Comparison of ENCODE assay signal across 23 cellular contexts in genomic region chr7:155132431-155132830, GRCh38.
"Had no signal": no experiment of that assay in that cellular context is flagged by ENCODE, and none has a peak within 500 bp of the region (broad histone marks: within the 10 kb centered on the region; RNA-seq: fewer than 3 reads in every experiment).

No MANE protein-coding gene starts in this region.

- H3K4me3 ChIP-seq: colonic mucosa, coronary artery, dorsolateral prefrontal cortex, esophagus muscularis mucosa, esophagus squamous epithelium, gastrocnemius medialis, gastroesophageal sphincter, heart left ventricle, heart right ventricle had no signal

- H3K36me3 ChIP-seq: colonic mucosa, esophagus muscularis mucosa, esophagus squamous epithelium, gastrocnemius medialis, gastroesophageal sphincter, heart left ventricle, heart right ventricle had no signal

- H3K27ac ChIP-seq: colonic mucosa, coronary artery, dorsolateral prefrontal cortex, epithelial cell of prostate, esophagus muscularis mucosa, esophagus squamous epithelium, foreskin keratinocyte, gastrocnemius medialis, gastroesophageal sphincter, heart left ventricle, heart right ventricle had no signal

- H3K27ac Mint-ChIP-seq: dendritic cell treated with granulocyte-macrophage colony-stimulating factor and Interleukin-4, amounts not matched to agents 40 ng/mL and 50 ng/mL, for 4 days; effector memory CD8-positive, alpha-beta T cell had no signal

- H3K9me3 Mint-ChIP-seq: effector memory CD8-positive, alpha-beta T cell had no signal

- H3K9me3 ChIP-seq: colonic mucosa, esophagus muscularis mucosa, gastrocnemius medialis had no signal

- H3K4me1 ChIP-seq: colonic mucosa, esophagus muscularis mucosa, esophagus squamous epithelium, foreskin keratinocyte, gastrocnemius medialis, gastroesophageal sphincter, heart left ventricle, heart right ventricle had no signal

- H3K27me3 ChIP-seq: colonic mucosa, esophagus squamous epithelium, foreskin keratinocyte, gastrocnemius medialis, heart left ventricle had no signal

- ATAC-seq: effector memory CD8-positive, alpha-beta T cell; esophagus mucosa; foreskin keratinocyte; gastrocnemius medialis; gastroesophageal sphincter; heart left ventricle; heart right ventricle had no signal

- H3K27me3 Mint-ChIP-seq: dendritic cell treated with granulocyte-macrophage colony-stimulating factor and Interleukin-4, amounts not matched to agents 40 ng/mL and 50 ng/mL, for 4 days had no signal

- DNase-seq: colonic mucosa; cortex of kidney; dermis blood vessel endothelial cell; dorsolateral prefrontal cortex; effector CD4-positive, alpha-beta T cell; effector CD8-positive, alpha-beta T cell; effector memory CD4-positive, alpha-beta T cell; effector memory CD8-positive, alpha-beta T cell; erythroblast; esophagus squamous epithelium; foreskin fibroblast; foreskin keratinocyte; foreskin melanocyte; gastrocnemius medialis; glutamatergic neuron; heart left ventricle; heart right ventricle had no signal

- H3K4me3 Mint-ChIP-seq: dendritic cell treated with granulocyte-macrophage colony-stimulating factor and Interleukin-4, amounts not matched to agents 40 ng/mL and 50 ng/mL, for 4 days; effector memory CD8-positive, alpha-beta T cell had no signal
